In the genomic region with DNA sequence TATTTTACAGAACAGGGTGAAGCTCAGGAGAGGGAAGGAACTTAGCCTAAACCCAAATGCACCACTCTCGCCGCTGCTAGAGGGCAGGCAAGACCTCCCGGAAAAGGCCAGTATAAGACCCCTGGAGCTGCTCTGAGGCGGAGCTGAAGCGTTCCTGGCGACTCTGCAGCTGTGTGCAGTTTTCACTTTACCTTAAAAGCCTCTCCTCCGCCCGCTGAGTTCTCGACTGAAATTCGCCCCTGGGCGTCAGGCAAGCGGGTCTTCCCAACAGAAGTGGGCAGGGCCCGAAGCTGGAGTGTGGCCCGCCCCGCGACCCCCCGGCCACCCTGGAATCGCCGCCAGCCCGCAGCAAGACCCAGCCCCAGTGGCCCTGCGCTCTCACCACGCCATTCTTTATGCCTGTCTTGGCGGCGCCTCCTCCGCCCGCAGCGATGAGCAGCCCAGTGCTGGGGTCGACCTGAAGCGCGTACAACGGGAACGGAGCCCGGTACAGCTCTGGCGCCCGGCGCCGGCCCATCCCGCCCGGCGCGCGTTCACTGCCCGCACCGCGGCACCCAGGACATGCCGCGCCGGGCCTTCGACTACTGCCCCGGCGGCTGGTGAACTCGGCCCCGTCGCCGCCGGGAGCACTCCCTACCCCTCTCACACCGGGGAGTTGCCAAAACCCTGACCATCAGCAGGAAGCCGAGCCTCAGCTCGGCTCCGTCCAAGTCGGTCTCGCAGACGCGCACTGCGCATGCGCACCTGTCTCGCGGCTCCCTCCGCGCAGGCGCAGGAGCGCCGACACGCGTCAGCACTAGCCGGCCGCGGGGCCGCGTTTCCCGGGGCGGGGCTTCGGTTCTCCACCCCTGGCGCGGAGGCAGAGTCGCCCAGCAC, we compare ENCODE assay signal across 8 cellular contexts. TPM values are rescaled to one million over a fixed set of nuclear protein-coding genes. Genes with fewer than 3 reads are reported as not detected.
A peak's percentile ranks its signal among the peaks of the same experiment; 100 is the strongest.
DNase-seq lines count a peak whose midpoint lies in the region; ATAC-seq and TF ChIP-seq lines count a peak whose summit lies in the region.

A gene with protein sequence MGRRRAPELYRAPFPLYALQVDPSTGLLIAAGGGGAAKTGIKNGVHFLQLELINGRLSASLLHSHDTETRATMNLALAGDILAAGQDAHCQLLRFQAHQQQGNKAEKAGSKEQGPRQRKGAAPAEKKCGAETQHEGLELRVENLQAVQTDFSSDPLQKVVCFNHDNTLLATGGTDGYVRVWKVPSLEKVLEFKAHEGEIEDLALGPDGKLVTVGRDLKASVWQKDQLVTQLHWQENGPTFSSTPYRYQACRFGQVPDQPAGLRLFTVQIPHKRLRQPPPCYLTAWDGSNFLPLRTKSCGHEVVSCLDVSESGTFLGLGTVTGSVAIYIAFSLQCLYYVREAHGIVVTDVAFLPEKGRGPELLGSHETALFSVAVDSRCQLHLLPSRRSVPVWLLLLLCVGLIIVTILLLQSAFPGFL (minus strand): TSS at position 732 of the 876 bp plus-strand sequence. CDS start 215 bp downstream, at position 517.

- DNase-seq in Daoy (ENCODE audit: low read depth), result peak; percentile 99
- DNase-seq in GM23338 (ENCODE audit: low spot score), result peak; percentile 97
- peak; percentile 73 for DNase-seq in LNCaP clone FGC (ENCODE audit: low read depth)
- DNase-seq in RWPE1 (ENCODE audit: low spot score), result peak; percentile 97
- peak; percentile 92 for DNase-seq in fibroblast of mammary gland (ENCODE audit: low read depth)
- DNase-seq in natural killer cell, result peak; percentile 98
- DNase-seq in stimulated activated naive CD4-positive, alpha-beta T cell treated with Interleukin-2 at 50 U/mL for 16 hours (lab: John Stamatoyannopoulos, UW), result peak; percentile 97

- intact Hi-C loops in natural killer cell (cut with micrococcal nuclease), result loop anchor here (1.0 to 10.0 kb wide), 4 partner anchors 11 to 82 kb away; partner anchors contain the start of genes ABHD1, AGBL5, ATRAID and KHK

- H3K9me3 Mint-ChIP-seq in GM23338 (no peaks in the 10 kb centered on the region), natural killer cell (no peaks in the 10 kb centered on the region)
- H3K9me3 Mint-ChIP-seq in activated T-helper 17 cell treated with anti-CD3 and anti-CD28 coated beads, Interleukin-2, amount 50 U/mL, for 72 hours, result no peaks in the 10 kb centered on the region

- H3K4me2 ChIP-seq in GM23338, result peak within 1 kb of the TSS; percentile 97

- H3K4me1 Mint-ChIP-seq in GM23338 (peaks cover 10% of the 10 kb centered on the region; the same call in 2 of the 3 replicates), natural killer cell (peaks cover 18 to 30% of the 10 kb centered on the region in 2 donors)
- H3K4me1 Mint-ChIP-seq in activated T-helper 17 cell treated with anti-CD3 and anti-CD28 coated beads, Interleukin-2, amount 50 U/mL, for 72 hours, result peaks cover 10% of the 10 kb centered on the region

- TF ChIP-seq CTCF in GM23338 (conservative IDR thresholded peaks at IDR 0.05; ENCODE audit: low read depth in 2 of 2), result peak; percentile 42 to 62
- TF ChIP-seq CTCF in LNCaP clone FGC (IDR thresholded peaks at IDR 0.05; ENCODE audit: control insufficient read depth, extremely low read depth, insufficient read depth), result no peak
- no peak for TF ChIP-seq CTCF in RWPE1 (conservative IDR thresholded peaks at IDR 0.05; ENCODE audit: low read depth)
- TF ChIP-seq CTCF in fibroblast of mammary gland (conservative IDR thresholded peaks at IDR 0.05; ENCODE audit: control insufficient read depth, insufficient read depth, low read depth, low read length), result peak; percentile 40
- TF ChIP-seq CTCF in natural killer cell (IDR thresholded peaks at IDR 0.05), result no peak

- POLR2A ChIA-PET in RWPE1 (lab: Yijun Ruan, JAX; ENCODE audit: low non-redundant PET), result interaction anchor here (0.5 to 0.7 kb wide), 2 partner anchors 13 to 175 kb away, joined by 3 read pairs; no protein-coding TSS in a partner anchor

- H3K36me3 Mint-ChIP-seq in GM23338 (ENCODE audit: low read depth) (peaks cover 26% of the 10 kb centered on the region; the same call in 2 of the 3 replicates), natural killer cell (no peaks in the 10 kb centered on the region)
- H3K36me3 Mint-ChIP-seq in activated T-helper 17 cell treated with anti-CD3 and anti-CD28 coated beads, Interleukin-2, amount 50 U/mL, for 72 hours (ENCODE audit: low read depth), result peaks cover 52% of the 10 kb centered on the region

- H3F3A ChIP-seq in GM23338 (replicated peaks; ENCODE audit: low read depth), result no peaks in the 10 kb centered on the region; the same call in 1 of the 2 replicates

- no peaks in the 10 kb centered on the region for H3K9me2 ChIP-seq in GM23338 (ENCODE audit: insufficient read depth)

- H3K4me3 Mint-ChIP-seq in GM23338 (peak within 1 kb of the TSS; percentile 89), natural killer cell (peak within 1 kb of the TSS; percentile 97)
- H3K4me3 Mint-ChIP-seq in activated T-helper 17 cell treated with anti-CD3 and anti-CD28 coated beads, Interleukin-2, amount 50 U/mL, for 72 hours, result peak within 1 kb of the TSS; percentile 86

- H3K27me3 ChIP-seq in GM23338 (ENCODE audit: insufficient read depth), result no peaks in the 10 kb centered on the region

- H3K4me3 ChIP-seq in GM23338, result peak within 1 kb of the TSS; percentile 99
- H3K4me3 ChIP-seq in LNCaP clone FGC (ENCODE audit: low read depth, low read length), result peak within 1 kb of the TSS; percentile 96
- H3K4me3 ChIP-seq in fibroblast of mammary gland (ENCODE audit: control insufficient read depth, low read depth, low read length), result peak within 1 kb of the TSS; percentile 88

- peaks cover 10% of the 10 kb centered on the region for H4K20me1 ChIP-seq in GM23338 (replicated peaks; ENCODE audit: insufficient read depth)

- H3K79me2 ChIP-seq in GM23338 (replicated peaks; ENCODE audit: insufficient read depth), result peaks cover 11% of the 10 kb centered on the region

- peaks cover 6% of the 10 kb centered on the region; the same call in 1 of the 2 replicates for H3K4me1 ChIP-seq in GM23338 (ENCODE audit: insufficient read depth)

- CTCF ChIA-PET in RWPE1 (lab: Yijun Ruan, JAX), result interaction anchor here (0.6 to 1.4 kb wide), 4 partner anchors 11 to 223 kb away, joined by 3 to 5 read pairs (median 4); partner anchors contain the start of gene ABHD1

- ATAC-seq in GM23338 (peak; percentile 89), natural killer cell (peak; percentile 96 to 98 (median 97))
- ATAC-seq in activated T-helper 17 cell treated with anti-CD3 and anti-CD28 coated beads, Interleukin-2, amount 50 U/mL, for 72 hours (replicated peaks), result peak; percentile 97

- no peaks in the 10 kb centered on the region for H3K36me3 ChIP-seq in GM23338 (ENCODE audit: insufficient read depth)

- H3K27ac Mint-ChIP-seq in GM23338, result peak within 1 kb of the TSS; percentile 96
- H3K27ac Mint-ChIP-seq in activated T-helper 17 cell treated with anti-CD3 and anti-CD28 coated beads, Interleukin-2, amount 50 U/mL, for 72 hours, result peak within 1 kb of the TSS; percentile 91
- peak within 1 kb of the TSS; percentile 94 to 97 for H3K27ac Mint-ChIP-seq in natural killer cell

- H3K27me3 Mint-ChIP-seq in GM23338 (ENCODE audit: insufficient read depth, low read depth, poor library complexity) (peaks cover 8% of the 10 kb centered on the region), natural killer cell (ENCODE audit: low read depth in 2 of 2) (no peaks in the 10 kb centered on the region)
- H3K27me3 Mint-ChIP-seq in activated T-helper 17 cell treated with anti-CD3 and anti-CD28 coated beads, Interleukin-2, amount 50 U/mL, for 72 hours, result no peaks in the 10 kb centered on the region

- H2AFZ ChIP-seq in GM23338, result peak within 1 kb of the TSS; percentile 97

- H3K27ac ChIP-seq in GM23338 (ENCODE audit: low read depth) (peak within 1 kb of the TSS; percentile 45; the same call in 1 of the 2 replicates), RWPE1 (peak within 1 kb of the TSS; percentile 69)

TF ChIP-seq in GM23338, 12 proteins besides CTCF, POLR2A, EP300 and RAD21 (continues in another document):
- TF ChIP-seq POLR2AphosphoS5 (IDR thresholded peaks at IDR 0.05; ENCODE audit: low read depth), result peak; percentile 93
- no peak for TF ChIP-seq JUNB (IDR thresholded peaks at IDR 0.05; ENCODE audit: unreplicated experiment)
- no peak for TF ChIP-seq ZNF331 (CRISPR knock-in tag; IDR thresholded peaks at IDR 0.05; ENCODE audit: low read depth)
- TF ChIP-seq STAT1 (IDR thresholded peaks at IDR 0.05; ENCODE audit: unreplicated experiment), result no peak

RNA-seq across cellular contexts. Expression of the gene that starts here (rescaled TPM):
- total RNA-seq in Daoy (2014; rRNA removed; shearing (Covaris generic)), result 79.3 and 84.9 TPM in 2 replicates
- total RNA-seq in GM23338 (2014; rRNA removed; shearing (Covaris generic)), result 65.9 and 79.7 TPM in 2 replicates
- polyA plus RNA-seq in GM23338 (2016; fragmentation: Nextera tagmentation; extraction: Ambion mirVana), result 39.0 and 41.2 TPM in 2 replicates
- 10 to 100 TPM; 38.0 to 67.1 TPM for total RNA-seq in activated T-helper 17 cell treated with anti-CD3 and anti-CD28 coated beads, Interleukin-2, amount 50 U/mL, for 72 hours
- 10 to 100 TPM; 24.6 to 41.5 (median 31.2) TPM for total RNA-seq in natural killer cell

Comparison
In these comparisons a context has a peak if more than half of its experiments do, and no peak if none do; other contexts are left out.
1. Peak in every context shown above with its lines: DNase-seq, ATAC-seq, H3K4me3 ChIP-seq and H3K27ac ChIP-seq.
2. CTCF ChIP-seq: peak in GM23338 (2 of 2) and fibroblast of mammary gland (single experiment); none in LNCaP clone FGC (single experiment), RWPE1 (single experiment) and natural killer cell (single experiment).